In the genomic region with DNA sequence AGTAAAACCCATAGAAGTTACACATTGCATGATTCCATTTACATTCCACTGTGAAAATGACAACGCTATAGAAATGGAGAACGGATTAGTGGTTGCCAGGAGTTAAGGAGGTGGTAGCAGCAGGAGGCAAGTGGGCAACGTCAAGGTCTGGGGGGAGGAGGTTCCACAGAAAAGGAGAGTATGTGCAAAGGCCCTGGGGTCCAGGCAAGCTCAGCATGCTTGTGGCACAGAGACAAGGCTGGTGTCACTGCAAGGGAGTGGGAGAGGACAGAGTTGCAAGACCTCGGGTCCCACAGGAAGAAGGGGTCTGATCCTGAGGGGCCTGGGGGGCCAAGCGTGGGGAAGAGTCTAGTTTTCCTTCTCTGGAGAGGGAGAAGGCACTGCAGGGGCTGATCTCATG, we compare ENCODE assay signal across 2 cellular contexts.
TF ChIP-seq lines count a peak whose summit lies in the region.

No MANE protein-coding gene starts in this region.

TF ChIP-seq in WTC11, 78 proteins besides CTCF, POLR2A, EP300 and RAD21 (continued from another document):
- no peak for TF ChIP-seq ZBTB43 (CRISPR knock-in tag; IDR thresholded peaks at IDR 0.05)
- 0 out of 2 replicates have a peak, but pooled peaks have one; percentile 44 for TF ChIP-seq GTF2I (CRISPR knock-in tag; conservative IDR thresholded peaks at IDR 0.05)
- TF ChIP-seq MAX (CRISPR knock-in tag; IDR thresholded peaks at IDR 0.05) = no peak

TF ChIP-seq in H1, 55 proteins besides CTCF, POLR2A, EP300 and RAD21:
- TF ChIP-seq ATF2 (IDR thresholded peaks at IDR 0.05; ENCODE audit: low read length) (no peak), SP1 (IDR thresholded peaks at IDR 0.05; ENCODE audit: low read depth, low read length) (no peak), ASH2L (IDR thresholded peaks at IDR 0.05; ENCODE audit: low read length) (no peak), KDM1A (IDR thresholded peaks at IDR 0.05; ENCODE audit: borderline replicate concordance, low read length) (peak; percentile 91; the same call in 1 of the 2 replicates), HDAC2 (IDR thresholded peaks at IDR 0.05; ENCODE audit: borderline replicate concordance in 1 of 2, low read depth in 2 of 2, low read length in 2 of 2) (0 out of 4 replicates have a peak, but pooled peaks of 1 of the 2 experiments have one; percentile 41)
